21 cellular contexts compared by ENCODE assay signal in genomic region chr3:84066920-84067319, GRCh38.
"Had no signal": no experiment of that assay in that cellular context is flagged by ENCODE, and none has a peak within 500 bp of the region (broad histone marks: within the 10 kb centered on the region; RNA-seq: fewer than 3 reads in every experiment).

No MANE protein-coding gene starts in this region.

- H3K9me3 ChIP-seq: right atrium auricular region, tibial nerve had no signal

- H3K4me1 ChIP-seq: right atrium auricular region, tibial nerve had no signal

- H3K27me3 ChIP-seq: right atrium auricular region, tibial nerve had no signal

- H3K36me3 ChIP-seq: right atrium auricular region, tibial nerve, WERI-Rb-1 had no signal

- H3K4me3 ChIP-seq: right atrium auricular region, tibial nerve had no signal

- DNase-seq: activated CD4-positive, alpha-beta memory T cell treated with anti-CD3 and anti-CD28 coated beads for 36 hours; activated CD4-positive, alpha-beta T cell treated with anti-CD3 and anti-CD28 coated beads, Interleukin-2, amount 10 ng/mL, durations not matched to agents 24 days and 14 days; activated CD4-positive, CD25-positive, alpha-beta regulatory T cell treated with anti-CD3 and anti-CD28 coated beads, Interleukin-2, amount 50 U/mL, for 72 hours; activated CD8-positive, alpha-beta memory T cell treated with anti-CD3 and anti-CD28 coated beads, Interleukin-2, amount 50 U/mL, for 4 hours; activated gamma-delta T cell; activated naive CD8-positive, alpha-beta T cell treated with anti-CD3 and anti-CD28 coated beads, Interleukin-2, amount 50 U/mL, for 24 hours; activated T-cell treated with anti-CD3 and anti-CD28 coated beads, Interleukin-2, amount 50 U/mL, for 1 hour; amygdala; dermis blood vessel endothelial cell; effector CD4-positive, alpha-beta T cell; immature natural killer cell; kidney; left colon; naive thymus-derived CD4-positive, alpha-beta T cell; stimulated activated CD4-positive, alpha-beta T cell treated with anti-CD3 and anti-CD28 coated beads, Interleukin-15, amount 100 ng/mL, for 24 hours; stimulated activated CD4-positive, alpha-beta T cell treated with anti-CD3 and anti-CD28 coated beads, Interleukin-2, amount 100 ng/mL, for 24 hours; stimulated activated naive CD4-positive, alpha-beta T cell; T-helper 9 cell; WERI-Rb-1 had no signal
